In genomic region chr10:45470098-45471012, GRCh38 we compare ENCODE assay signal across 8 cellular contexts.
DNase-seq lines count a peak whose midpoint lies in the region; ATAC-seq and TF ChIP-seq lines count a peak whose summit lies in the region.

No MANE protein-coding gene starts in this region.

- H3K27ac ChIP-seq in uterus = peak overlapping the region in 1 of 2 donors; percentile 36

- TF ChIP-seq POLR2A in uterus (IDR thresholded peaks at IDR 0.05) = no peak

- no peaks in the 10 kb centered on the region for H3K36me3 ChIP-seq in uterus

- no peaks in the 10 kb centered on the region for H3K9me3 ChIP-seq in uterus

- intact Hi-C loops in uterus (cut with DNase I; ENCODE audit: low total_unique reads) = no loop called here

- H3K27me3 ChIP-seq in uterus = no peaks in the 10 kb centered on the region

- no peak for TF ChIP-seq CTCF in uterus (IDR thresholded peaks at IDR 0.05)

- H3K4me1 ChIP-seq in uterus = no peaks in the 10 kb centered on the region

- ATAC-seq in GM21447 (IDR thresholded peaks at IDR 0.05; ENCODE audit: unreplicated experiment) = no peak

- DNase-seq in Ammon's horn (ENCODE audit: low spot score) (peak; percentile 43), activated T-cell treated with anti-CD3 and anti-CD28 coated beads for 4 hours (peak; percentile 16), glomerular endothelial cell (ENCODE audit: extremely low read depth, low read depth, low spot score) (peak; percentile 50), uterus (no peak), NOMO-1 (lab: John Stamatoyannopoulos, UW; ENCODE audit: unreplicated experiment in 2 of 2) (no peak)
- DNase-seq in Jurkat, Clone E6-1 (ENCODE audit: low read depth, low spot score) = peak; percentile 91
- peak; percentile 20 to 46 for DNase-seq in stimulated activated CD4-positive, alpha-beta T cell treated with anti-CD3 and anti-CD28 coated beads, Interleukin-2, amount 100 ng/mL, for 24 hours

- no peak overlapping the region; the same call in 1 of the 2 replicates for H3K4me3 ChIP-seq in Jurkat, Clone E6-1 (ENCODE audit: low read length)
- no peak overlapping the region for H3K4me3 ChIP-seq in uterus

Comparison
In these comparisons a context has a peak if more than half of its experiments do, and no peak if none do; other contexts are left out.
1. DNase-seq: peak in Ammon's horn (single experiment), Jurkat, Clone E6-1 (single experiment), activated T-cell treated with anti-CD3 and anti-CD28 coated beads for 4 hours (single experiment), glomerular endothelial cell (single experiment) and stimulated activated CD4-positive, alpha-beta T cell treated with anti-CD3 and anti-CD28 coated beads, Interleukin-2, amount 100 ng/mL, for 24 hours (2 of 2); none in uterus (0 of 2) and NOMO-1 (0 of 2).